In the genomic region with DNA sequence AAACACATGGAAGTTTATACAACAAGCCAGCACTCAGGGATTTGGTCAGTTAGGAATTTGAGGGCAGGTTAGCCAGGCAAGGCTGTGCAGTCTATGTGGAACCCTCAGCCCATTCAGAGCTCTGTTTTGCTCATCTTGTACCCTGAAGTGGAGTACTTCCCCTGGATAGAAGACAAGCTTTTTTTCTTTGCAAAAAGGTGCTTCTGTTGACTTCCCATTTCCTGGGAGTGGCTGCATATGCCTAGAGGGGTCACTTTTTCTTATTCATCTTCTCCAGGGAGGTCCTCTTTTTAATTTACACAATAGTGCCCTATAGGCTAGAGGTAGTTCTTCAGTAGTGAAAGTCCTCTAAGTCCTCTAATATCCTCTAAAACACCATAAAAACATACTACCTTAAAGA, we compare ENCODE assay signal across 24 cellular contexts.
"Had no signal": no experiment of that assay in that cellular context is flagged by ENCODE, and none has a peak within 500 bp of the region (broad histone marks: within the 10 kb centered on the region; RNA-seq: fewer than 3 reads in every experiment).

No MANE protein-coding gene starts in this region.

- DNase-seq: activated CD4-positive, alpha-beta T cell treated with anti-CD3 and anti-CD28 coated beads for 48 hours; activated CD4-positive, alpha-beta T cell treated with anti-CD3 and anti-CD28 coated beads, Interleukin-2, amount 50 U/mL, for 4 hours; activated CD4-positive, CD25-positive, alpha-beta regulatory T cell treated with anti-CD3 and anti-CD28 coated beads, Interleukin-2, amount 50 U/mL, for 72 hours; activated CD8-positive, alpha-beta memory T cell treated with anti-CD3 and anti-CD28 coated beads, Interleukin-2, amount 50 U/mL, for 48 hours; activated CD8-positive, alpha-beta T cell treated with anti-CD3 and anti-CD28 coated beads, Interleukin-2, amount 10 ng/mL, durations not matched to agents 7 days and 5 days; activated effector memory CD4-positive, alpha-beta T cell treated with anti-CD3 and anti-CD28 coated beads, Interleukin-2, amount 50 U/mL, for 16 hours; activated naive CD4-positive, alpha-beta T cell treated with Interleukin-2 at 50 U/mL for 16 hours; activated T-cell treated with anti-CD3 and anti-CD28 coated beads, Interleukin-2, amount 50 U/mL, for 24 hours; amygdala; brain microvascular endothelial cell; MG63; MV-4-11; NCI-H1092 treated with DMSO at 0.1 percent for 48 hours; NCI-H1436; NCI-H187 treated with DMSO at 0.1 percent for 48 hours; NK-92 treated with Interleukin-12 subunit alpha and Interleukin-12 subunit beta, amount 100 ng/mL, for 24 hours; OCI-M1; SHP77 treated with DMSO at 0.1 percent for 48 hours had no signal

- H3K27me3 ChIP-seq: brain microvascular endothelial cell, cardiac muscle cell, MG63 had no signal

- H3K36me3 ChIP-seq: brain microvascular endothelial cell, cardiac muscle cell, MG63 had no signal

- H3K4me3 Mint-ChIP-seq: activated CD8-positive, alpha-beta T cell treated with anti-CD3 and anti-CD28 coated beads, Interleukin-2, amount 10 ng/mL, durations not matched to agents 7 days and 5 days; activated naive CD8-positive, alpha-beta T cell; activated T-cell treated with anti-CD3 and anti-CD28 coated beads, Interleukin-2, amount 50 U/mL, for 24 hours; T-helper 1 cell treated with Interleukin-12 subunit alpha and Interleukin-12 subunit beta and Interleukin-4 antibody, amounts not matched to agents 30 μg/mL and 1 μg/mL, for 36 hours had no signal

- H3K27ac ChIP-seq: brain microvascular endothelial cell, cardiac muscle cell, KMS-11, RWPE1 had no signal

- ATAC-seq: activated CD8-positive, alpha-beta T cell treated with anti-CD3 and anti-CD28 coated beads, Interleukin-2, amount 10 ng/mL, durations not matched to agents 7 days and 5 days; Panc1 had no signal

- H3K27ac Mint-ChIP-seq: activated CD8-positive, alpha-beta T cell treated with anti-CD3 and anti-CD28 coated beads, Interleukin-2, amount 10 ng/mL, durations not matched to agents 7 days and 5 days; activated naive CD8-positive, alpha-beta T cell; activated T-cell treated with anti-CD3 and anti-CD28 coated beads, Interleukin-2, amount 50 U/mL, for 24 hours; T-helper 1 cell treated with Interleukin-12 subunit alpha and Interleukin-12 subunit beta and Interleukin-4 antibody, amounts not matched to agents 30 μg/mL and 1 μg/mL, for 36 hours had no signal

- H3K36me3 Mint-ChIP-seq: activated naive CD8-positive, alpha-beta T cell had no signal

- H3K9ac ChIP-seq: KMS-11 had no signal

- H3K9me3 Mint-ChIP-seq: activated T-cell treated with anti-CD3 and anti-CD28 coated beads, Interleukin-2, amount 50 U/mL, for 24 hours; T-helper 1 cell treated with Interleukin-12 subunit alpha and Interleukin-12 subunit beta and Interleukin-4 antibody, amounts not matched to agents 30 μg/mL and 1 μg/mL, for 36 hours had no signal

- H3K4me2 ChIP-seq: KMS-11 had no signal

- H3K4me3 ChIP-seq: cardiac muscle cell, MG63 had no signal
